ENCODE assay signal across 9 cellular contexts in genomic region chr1:153509729-153510354, GRCh38. TPM values are rescaled to one million over a fixed set of nuclear protein-coding genes. Genes with fewer than 3 reads are reported as not detected.
DNase-seq lines count a peak whose midpoint lies in the region; ATAC-seq lines count a peak whose summit lies in the region.
"Had no signal": no experiment of that assay in that cellular context is flagged by ENCODE, and none has a peak within 500 bp of the region (broad histone marks: within the 10 kb centered on the region; RNA-seq: fewer than 3 reads in every experiment).

No MANE protein-coding gene starts in this region.

- ATAC-seq in left colon (peak; percentile 65), HG03025 (IDR thresholded peaks at IDR 0.05; ENCODE audit: low FRiP score, unreplicated experiment) (no peak)

- H3K36me3 Mint-ChIP-seq in activated naive CD8-positive, alpha-beta T cell treated with anti-CD3 and anti-CD28 coated beads for 36 hours: no peaks in the 10 kb centered on the region

- H3K9me3 Mint-ChIP-seq in activated naive CD8-positive, alpha-beta T cell treated with anti-CD3 and anti-CD28 coated beads for 36 hours: no peaks in the 10 kb centered on the region

- H3K4me3 Mint-ChIP-seq in activated naive CD8-positive, alpha-beta T cell treated with anti-CD3 and anti-CD28 coated beads for 36 hours: no peak overlapping the region

- H3K27me3 Mint-ChIP-seq in activated naive CD8-positive, alpha-beta T cell treated with anti-CD3 and anti-CD28 coated beads for 36 hours: no peaks in the 10 kb centered on the region

- DNase-seq in COLO668 (lab: John Stamatoyannopoulos, UW; ENCODE audit: unreplicated experiment) (peak; percentile 69), HuH-7 (ENCODE audit: low spot score) (peak; percentile 47), SW480 (ENCODE audit: low spot score) (peak; percentile 39), left colon (peak; percentile 49 to 82), GF-D8 (lab: John Stamatoyannopoulos, UW) (no peak)
- DNase-seq in activated naive CD8-positive, alpha-beta T cell treated with anti-CD3 and anti-CD28 coated beads for 36 hours: peak; percentile 70
- DNase-seq in stimulated activated CD8-positive, alpha-beta memory T cell treated with anti-CD3 and anti-CD28 coated beads, Interleukin-7, amount 100 ng/mL, for 24 hours (ENCODE audit: low read depth): peak; percentile 51

- H3K27ac Mint-ChIP-seq in activated naive CD8-positive, alpha-beta T cell treated with anti-CD3 and anti-CD28 coated beads for 36 hours: no peak overlapping the region

- intact Hi-C loops in left colon (cut with DNase I, micrococcal nuclease): loop anchor here in 1 of 2 donors (2.0 to 10.0 kb wide), 2 partner anchors 59 to 235 kb away; no protein-coding TSS in a partner anchor

- peaks cover 10% of the 10 kb centered on the region for H3K4me1 Mint-ChIP-seq in activated naive CD8-positive, alpha-beta T cell treated with anti-CD3 and anti-CD28 coated beads for 36 hours

RNA-seq across cellular contexts. Expression of gene S100A6, which starts 25.9 kb away (rescaled TPM):
- total RNA-seq in activated naive CD8-positive, alpha-beta T cell treated with anti-CD3 and anti-CD28 coated beads for 36 hours: 100 to 1,000 TPM; 144 to 155 TPM
- 1,000 to 10,000 TPM; 2,086 to 2,115 TPM for total RNA-seq in left colon

RNA-seq across cellular contexts. Expression of gene S100A5, which starts 30.9 kb away (rescaled TPM):
- 1 to 10 TPM; 1.2 to 1.6 TPM for total RNA-seq in activated naive CD8-positive, alpha-beta T cell treated with anti-CD3 and anti-CD28 coated beads for 36 hours
- total RNA-seq in left colon: not detected
- total RNA-seq: M059J had no signal

RNA-seq across cellular contexts. Expression of gene S100A4, which starts 35.8 kb away (rescaled TPM):
- 10 to 100 TPM; 44.7 to 44.9 TPM for total RNA-seq in activated naive CD8-positive, alpha-beta T cell treated with anti-CD3 and anti-CD28 coated beads for 36 hours
- 10 to 100 TPM; 36.1 to 79.4 TPM for total RNA-seq in left colon

RNA-seq across cellular contexts. Expression of gene S100A3, which starts 39.2 kb away (rescaled TPM):
- total RNA-seq in activated naive CD8-positive, alpha-beta T cell treated with anti-CD3 and anti-CD28 coated beads for 36 hours: not detected
- total RNA-seq in left colon: not detected

RNA-seq across cellular contexts. Expression of gene S100A7, which starts 49.4 kb away (rescaled TPM):
- total RNA-seq in activated naive CD8-positive, alpha-beta T cell treated with anti-CD3 and anti-CD28 coated beads for 36 hours: not detected
- total RNA-seq in left colon: not detected
- total RNA-seq: M059J had no signal

Comparison
In these comparisons a context has a peak if more than half of its experiments do, and no peak if none do; other contexts are left out.
1. RNA of gene S100A6, which starts 25.9 kb away (total RNA-seq): 2,086 to 2,115 TPM in left colon; 144 to 155 TPM in activated naive CD8-positive, alpha-beta T cell treated with anti-CD3 and anti-CD28 coated beads for 36 hours; every median in the first group is over 10 times any median in the second.